32 cellular contexts compared by ENCODE assay signal in genomic region chr18:26357960-26358359, GRCh38.
"Had no signal": no experiment of that assay in that cellular context is flagged by ENCODE, and none has a peak within 500 bp of the region (broad histone marks: within the 10 kb centered on the region; RNA-seq: fewer than 3 reads in every experiment).

No MANE protein-coding gene starts in this region.

- H3K79me2 ChIP-seq: parathyroid adenoma had no signal

- H2AFZ ChIP-seq: parathyroid adenoma had no signal

- H3K27me3 ChIP-seq: adrenal gland, body of pancreas, esophagus muscularis mucosa, foreskin keratinocyte, left lung, sigmoid colon, thyroid gland, upper lobe of right lung had no signal

- H3K9ac ChIP-seq: parathyroid adenoma had no signal

- H3K4me1 ChIP-seq: body of pancreas, foreskin keratinocyte, left lung, lower lobe of right lung, parathyroid adenoma, psoas muscle, sigmoid colon, upper lobe of right lung had no signal

- H3K36me3 ChIP-seq: adrenal gland, left lung, lower lobe of right lung, thyroid gland, upper lobe of right lung had no signal

- ATAC-seq: body of pancreas; foreskin keratinocyte; left lung; lower lobe of right lung; naive thymus-derived CD8-positive, alpha-beta T cell; psoas muscle; stimulated activated memory B cell treated with anti-CD40 and anti-IgM and Interleukin-4, amounts not matched to agents 10 μg/mL and 1 μg/mL and 100 μg/mL, for 72 hours; stimulated activated naive CD8-positive, alpha-beta T cell treated with anti-CD3 and anti-CD28 coated beads, Interleukin-15, amount 100 ng/mL, for 72 hours; upper lobe of right lung had no signal

- H3K4me3 ChIP-seq: body of pancreas, esophagus muscularis mucosa, left lung, lower lobe of right lung, psoas muscle, sigmoid colon, thyroid gland, upper lobe of right lung had no signal

- DNase-seq: activated CD4-positive, alpha-beta T cell treated with anti-CD3 and anti-CD28 coated beads for 4 hours; activated CD4-positive, alpha-beta T cell treated with anti-CD3 and anti-CD28 coated beads, Interleukin-2, amount 50 U/mL, for 48 hours; activated CD8-positive, alpha-beta memory T cell treated with anti-CD3 and anti-CD28 coated beads, Interleukin-2, amount 50 U/mL, for 4 hours; activated effector memory CD4-positive, alpha-beta T cell treated with anti-CD3 and anti-CD28 coated beads, Interleukin-2, amount 50 U/mL, for 16 hours; activated naive CD4-positive, alpha-beta T cell treated with anti-CD3 and anti-CD28 coated beads for 36 hours; activated naive CD8-positive, alpha-beta T cell treated with anti-CD3 and anti-CD28 coated beads for 36 hours; activated T-cell treated with anti-CD3 and anti-CD28 coated beads, Interleukin-2, amount 50 U/mL, for 1 hour; adrenal gland; aorta; body of pancreas; dermis blood vessel endothelial cell; effector CD4-positive, alpha-beta T cell; foreskin keratinocyte; left lung; lower lobe of right lung; mesenchymal stem cell; naive thymus-derived CD8-positive, alpha-beta T cell; occipital lobe; psoas muscle; sigmoid colon; small intestine; stimulated activated CD4-positive, alpha-beta T cell treated with anti-CD3 and anti-CD28 coated beads, Interleukin-1b, Interleukin-23, amount 100 ng/mL, for 48 hours; stimulated activated CD4-positive, alpha-beta T cell treated with anti-CD3 and anti-CD28 coated beads, Interleukin-4, amount 100 ng/mL, for 4 hours; stimulated activated CD8-positive, alpha-beta memory T cell treated with anti-CD3 and anti-CD28 coated beads, Interleukin-4, amount 100 ng/mL, for 48 hours; stimulated activated naive CD8-positive, alpha-beta T cell treated with anti-CD3 and anti-CD28 coated beads, Interleukin-15, amount 100 ng/mL, for 72 hours; substantia nigra; thyroid gland; upper lobe of right lung had no signal

- H3K27ac ChIP-seq: adrenal gland, body of pancreas, esophagus muscularis mucosa, foreskin keratinocyte, left lung, lower lobe of right lung, parathyroid adenoma, psoas muscle, sigmoid colon, thyroid gland, upper lobe of right lung, VCaP had no signal
